ENCODE assay signal across 1 cellular context in the genomic region with DNA sequence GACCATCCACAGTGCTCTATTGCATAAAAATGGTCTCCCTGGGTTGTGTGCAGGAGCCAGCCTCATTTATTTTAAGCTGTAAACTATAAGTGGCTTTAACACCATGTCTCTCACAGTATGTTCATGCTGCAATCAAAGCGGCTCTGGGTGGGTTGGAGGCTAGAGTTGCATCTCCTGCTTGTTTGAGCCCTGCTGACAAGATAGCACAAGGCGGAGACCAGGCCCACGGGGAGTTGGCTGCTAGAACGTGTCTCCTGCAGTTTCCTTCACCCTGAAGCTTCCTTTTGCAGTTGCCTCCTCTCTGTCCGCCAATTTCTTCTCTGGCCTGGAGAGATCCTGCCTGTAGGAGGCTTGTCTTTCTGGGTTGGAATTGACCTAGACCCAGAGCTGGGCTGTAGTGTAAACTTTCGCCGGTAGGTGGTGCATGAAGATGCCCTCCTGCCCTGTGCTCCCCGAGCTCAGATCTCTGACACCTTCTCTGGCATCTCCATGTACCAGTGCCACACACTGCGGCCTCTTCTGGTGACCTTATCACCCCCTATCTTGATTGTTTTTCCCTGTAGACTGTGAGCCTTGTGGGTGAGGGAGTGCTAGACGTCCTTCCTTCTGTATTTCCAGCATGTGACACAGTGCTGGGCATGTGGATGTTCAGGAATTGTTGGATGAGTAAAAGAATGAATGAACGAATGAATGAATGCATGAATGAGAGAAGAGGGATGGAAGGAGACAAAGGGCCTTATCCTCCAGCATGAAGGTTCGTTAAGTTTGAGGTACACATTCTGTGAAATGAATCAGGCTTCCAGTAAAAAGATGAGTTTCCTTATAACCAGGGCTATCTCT.
TF ChIP-seq lines count a peak whose summit lies in the region.

No MANE protein-coding gene starts in this region.

TF ChIP-seq in HepG2, 621 proteins besides CTCF, POLR2A, EP300 and RAD21 (continued from another document and continues in another):
- TF ChIP-seq, protein P1, sequence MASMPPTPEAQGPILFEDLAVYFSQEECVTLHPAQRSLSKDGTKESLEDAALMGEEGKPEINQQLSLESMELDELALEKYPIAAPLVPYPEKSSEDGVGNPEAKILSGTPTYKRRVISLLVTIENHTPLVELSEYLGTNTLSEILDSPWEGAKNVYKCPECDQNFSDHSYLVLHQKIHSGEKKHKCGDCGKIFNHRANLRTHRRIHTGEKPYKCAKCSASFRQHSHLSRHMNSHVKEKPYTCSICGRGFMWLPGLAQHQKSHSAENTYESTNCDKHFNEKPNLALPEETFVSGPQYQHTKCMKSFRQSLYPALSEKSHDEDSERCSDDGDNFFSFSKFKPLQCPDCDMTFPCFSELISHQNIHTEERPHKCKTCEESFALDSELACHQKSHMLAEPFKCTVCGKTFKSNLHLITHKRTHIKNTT (CRISPR knock-in tag; IDR thresholded peaks at IDR 0.05) = no peak
- no peak for TF ChIP-seq FOXC1 (CRISPR knock-in tag; IDR thresholded peaks at IDR 0.05; ENCODE audit: borderline replicate concordance)
- no peak for TF ChIP-seq ISL2 (CRISPR knock-in tag; IDR thresholded peaks at IDR 0.05)
- TF ChIP-seq, protein P2, sequence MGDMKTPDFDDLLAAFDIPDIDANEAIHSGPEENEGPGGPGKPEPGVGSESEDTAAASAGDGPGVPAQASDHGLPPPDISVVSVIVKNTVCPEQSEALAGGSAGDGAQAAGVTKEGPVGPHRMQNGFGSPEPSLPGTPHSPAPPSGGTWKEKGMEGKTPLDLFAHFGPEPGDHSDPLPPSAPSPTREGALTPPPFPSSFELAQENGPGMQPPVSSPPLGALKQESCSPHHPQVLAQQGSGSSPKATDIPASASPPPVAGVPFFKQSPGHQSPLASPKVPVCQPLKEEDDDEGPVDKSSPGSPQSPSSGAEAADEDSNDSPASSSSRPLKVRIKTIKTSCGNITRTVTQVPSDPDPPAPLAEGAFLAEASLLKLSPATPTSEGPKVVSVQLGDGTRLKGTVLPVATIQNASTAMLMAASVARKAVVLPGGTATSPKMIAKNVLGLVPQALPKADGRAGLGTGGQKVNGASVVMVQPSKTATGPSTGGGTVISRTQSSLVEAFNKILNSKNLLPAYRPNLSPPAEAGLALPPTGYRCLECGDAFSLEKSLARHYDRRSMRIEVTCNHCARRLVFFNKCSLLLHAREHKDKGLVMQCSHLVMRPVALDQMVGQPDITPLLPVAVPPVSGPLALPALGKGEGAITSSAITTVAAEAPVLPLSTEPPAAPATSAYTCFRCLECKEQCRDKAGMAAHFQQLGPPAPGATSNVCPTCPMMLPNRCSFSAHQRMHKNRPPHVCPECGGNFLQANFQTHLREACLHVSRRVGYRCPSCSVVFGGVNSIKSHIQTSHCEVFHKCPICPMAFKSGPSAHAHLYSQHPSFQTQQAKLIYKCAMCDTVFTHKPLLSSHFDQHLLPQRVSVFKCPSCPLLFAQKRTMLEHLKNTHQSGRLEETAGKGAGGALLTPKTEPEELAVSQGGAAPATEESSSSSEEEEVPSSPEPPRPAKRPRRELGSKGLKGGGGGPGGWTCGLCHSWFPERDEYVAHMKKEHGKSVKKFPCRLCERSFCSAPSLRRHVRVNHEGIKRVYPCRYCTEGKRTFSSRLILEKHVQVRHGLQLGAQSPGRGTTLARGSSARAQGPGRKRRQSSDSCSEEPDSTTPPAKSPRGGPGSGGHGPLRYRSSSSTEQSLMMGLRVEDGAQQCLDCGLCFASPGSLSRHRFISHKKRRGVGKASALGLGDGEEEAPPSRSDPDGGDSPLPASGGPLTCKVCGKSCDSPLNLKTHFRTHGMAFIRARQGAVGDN (CRISPR knock-in tag; IDR thresholded peaks at IDR 0.05) = peak; percentile 24; the same call in 1 of the 2 replicates
- TF ChIP-seq ZNF704 (CRISPR knock-in tag; IDR thresholded peaks at IDR 0.05; ENCODE audit: borderline replicate concordance) = no peak
- TF ChIP-seq MED8 (CRISPR knock-in tag; IDR thresholded peaks at IDR 0.05; ENCODE audit: insufficient replicate concordance) = no peak
- TF ChIP-seq GMEB1 (CRISPR knock-in tag; IDR thresholded peaks at IDR 0.05; ENCODE audit: borderline replicate concordance) = no peak
- TF ChIP-seq RBAK (CRISPR knock-in tag; IDR thresholded peaks at IDR 0.05) = no peak
- TF ChIP-seq ZNF556 (CRISPR knock-in tag; IDR thresholded peaks at IDR 0.05; ENCODE audit: borderline replicate concordance) = no peak
- no peak for TF ChIP-seq GABPA (IDR thresholded peaks at IDR 0.05; ENCODE audit: low read depth, low read length)
- TF ChIP-seq GABPA (CRISPR knock-in tag; IDR thresholded peaks at IDR 0.05; ENCODE audit: low read depth) = no peak
- TF ChIP-seq, protein P3, sequence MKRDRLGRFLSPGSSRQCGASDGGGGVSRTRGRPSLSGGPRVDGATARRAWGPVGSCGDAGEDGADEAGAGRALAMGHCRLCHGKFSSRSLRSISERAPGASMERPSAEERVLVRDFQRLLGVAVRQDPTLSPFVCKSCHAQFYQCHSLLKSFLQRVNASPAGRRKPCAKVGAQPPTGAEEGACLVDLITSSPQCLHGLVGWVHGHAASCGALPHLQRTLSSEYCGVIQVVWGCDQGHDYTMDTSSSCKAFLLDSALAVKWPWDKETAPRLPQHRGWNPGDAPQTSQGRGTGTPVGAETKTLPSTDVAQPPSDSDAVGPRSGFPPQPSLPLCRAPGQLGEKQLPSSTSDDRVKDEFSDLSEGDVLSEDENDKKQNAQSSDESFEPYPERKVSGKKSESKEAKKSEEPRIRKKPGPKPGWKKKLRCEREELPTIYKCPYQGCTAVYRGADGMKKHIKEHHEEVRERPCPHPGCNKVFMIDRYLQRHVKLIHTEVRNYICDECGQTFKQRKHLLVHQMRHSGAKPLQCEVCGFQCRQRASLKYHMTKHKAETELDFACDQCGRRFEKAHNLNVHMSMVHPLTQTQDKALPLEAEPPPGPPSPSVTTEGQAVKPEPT (CRISPR knock-in tag; IDR thresholded peaks at IDR 0.05; ENCODE audit: low read depth) = no peak
- TF ChIP-seq TIGD3 (CRISPR knock-in tag; IDR thresholded peaks at IDR 0.05; ENCODE audit: borderline replicate concordance) = no peak
- TF ChIP-seq ZNF75D (CRISPR knock-in tag; IDR thresholded peaks at IDR 0.05; ENCODE audit: borderline replicate concordance) = no peak
- TF ChIP-seq KLF11 (CRISPR knock-in tag; IDR thresholded peaks at IDR 0.05) = no peak
- TF ChIP-seq HDAC6 (IDR thresholded peaks at IDR 0.05; ENCODE audit: low read depth, low read length) = no peak
- TF ChIP-seq SP1 (IDR thresholded peaks at IDR 0.05) = no peak
- TF ChIP-seq SP1 (CRISPR knock-in tag; IDR thresholded peaks at IDR 0.05) = no peak
- TF ChIP-seq NAIF1 (CRISPR knock-in tag; IDR thresholded peaks at IDR 0.05; ENCODE audit: borderline replicate concordance) = no peak
- TF ChIP-seq ZNF670 (CRISPR knock-in tag; IDR thresholded peaks at IDR 0.05; ENCODE audit: borderline replicate concordance) = no peak
- TF ChIP-seq ZNF552 (CRISPR knock-in tag; IDR thresholded peaks at IDR 0.05; ENCODE audit: borderline replicate concordance) = no peak
- TF ChIP-seq ZNF713 (CRISPR knock-in tag; IDR thresholded peaks at IDR 0.05) = no peak
- TF ChIP-seq, protein P4, sequence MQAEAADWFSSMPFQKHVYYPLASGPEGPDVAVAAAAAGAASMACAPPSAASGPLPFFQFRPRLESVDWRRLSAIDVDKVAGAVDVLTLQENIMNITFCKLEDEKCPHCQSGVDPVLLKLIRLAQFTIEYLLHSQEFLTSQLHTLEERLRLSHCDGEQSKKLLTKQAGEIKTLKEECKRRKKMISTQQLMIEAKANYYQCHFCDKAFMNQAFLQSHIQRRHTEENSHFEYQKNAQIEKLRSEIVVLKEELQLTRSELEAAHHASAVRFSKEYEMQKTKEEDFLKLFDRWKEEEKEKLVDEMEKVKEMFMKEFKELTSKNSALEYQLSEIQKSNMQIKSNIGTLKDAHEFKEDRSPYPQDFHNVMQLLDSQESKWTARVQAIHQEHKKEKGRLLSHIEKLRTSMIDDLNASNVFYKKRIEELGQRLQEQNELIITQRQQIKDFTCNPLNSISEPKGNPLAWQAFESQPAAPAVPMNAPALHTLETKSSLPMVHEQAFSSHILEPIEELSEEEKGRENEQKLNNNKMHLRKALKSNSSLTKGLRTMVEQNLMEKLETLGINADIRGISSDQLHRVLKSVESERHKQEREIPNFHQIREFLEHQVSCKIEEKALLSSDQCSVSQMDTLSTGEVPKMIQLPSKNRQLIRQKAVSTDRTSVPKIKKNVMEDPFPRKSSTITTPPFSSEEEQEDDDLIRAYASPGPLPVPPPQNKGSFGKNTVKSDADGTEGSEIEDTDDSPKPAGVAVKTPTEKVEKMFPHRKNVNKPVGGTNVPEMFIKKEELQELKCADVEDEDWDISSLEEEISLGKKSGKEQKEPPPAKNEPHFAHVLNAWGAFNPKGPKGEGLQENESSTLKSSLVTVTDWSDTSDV (CRISPR knock-in tag; IDR thresholded peaks at IDR 0.05) = no peak
- TF ChIP-seq GATAD2A (CRISPR knock-in tag; IDR thresholded peaks at IDR 0.05) = no peak
- TF ChIP-seq TRAFD1 (CRISPR knock-in tag; IDR thresholded peaks at IDR 0.05; ENCODE audit: borderline replicate concordance) = no peak
- no peak for TF ChIP-seq NFE2L2 (IDR thresholded peaks at IDR 0.05; ENCODE audit: low read length)
- no peak for TF ChIP-seq SCMH1 (CRISPR knock-in tag; IDR thresholded peaks at IDR 0.05; ENCODE audit: borderline replicate concordance)
- no peak for TF ChIP-seq ZNF883 (CRISPR knock-in tag; IDR thresholded peaks at IDR 0.05; ENCODE audit: not compliant biosample characterization)
- TF ChIP-seq SMYD3 (CRISPR knock-in tag; IDR thresholded peaks at IDR 0.05) = no peak
- TF ChIP-seq ZNF569 (CRISPR knock-in tag; IDR thresholded peaks at IDR 0.05; ENCODE audit: borderline replicate concordance) = no peak
- TF ChIP-seq DNMT3B (CRISPR knock-in tag; conservative IDR thresholded peaks at IDR 0.05) = no peak
- 0 out of 2 replicates have a peak, but pooled peaks have one; percentile 30 for TF ChIP-seq REPIN1 (CRISPR knock-in tag; IDR thresholded peaks at IDR 0.05; ENCODE audit: borderline replicate concordance, low read depth)
- no peak for TF ChIP-seq ZNF124 (CRISPR knock-in tag; IDR thresholded peaks at IDR 0.05)
- no peak for TF ChIP-seq TMF1 (CRISPR knock-in tag; IDR thresholded peaks at IDR 0.05; ENCODE audit: low read depth)
- TF ChIP-seq KDM5B (CRISPR knock-in tag; IDR thresholded peaks at IDR 0.05; ENCODE audit: borderline replicate concordance) = no peak
- no peak for TF ChIP-seq ZFAT (CRISPR knock-in tag; conservative IDR thresholded peaks at IDR 0.05)
- no peak for TF ChIP-seq ZBTB7B (CRISPR knock-in tag; IDR thresholded peaks at IDR 0.05)
- TF ChIP-seq, protein P5, sequence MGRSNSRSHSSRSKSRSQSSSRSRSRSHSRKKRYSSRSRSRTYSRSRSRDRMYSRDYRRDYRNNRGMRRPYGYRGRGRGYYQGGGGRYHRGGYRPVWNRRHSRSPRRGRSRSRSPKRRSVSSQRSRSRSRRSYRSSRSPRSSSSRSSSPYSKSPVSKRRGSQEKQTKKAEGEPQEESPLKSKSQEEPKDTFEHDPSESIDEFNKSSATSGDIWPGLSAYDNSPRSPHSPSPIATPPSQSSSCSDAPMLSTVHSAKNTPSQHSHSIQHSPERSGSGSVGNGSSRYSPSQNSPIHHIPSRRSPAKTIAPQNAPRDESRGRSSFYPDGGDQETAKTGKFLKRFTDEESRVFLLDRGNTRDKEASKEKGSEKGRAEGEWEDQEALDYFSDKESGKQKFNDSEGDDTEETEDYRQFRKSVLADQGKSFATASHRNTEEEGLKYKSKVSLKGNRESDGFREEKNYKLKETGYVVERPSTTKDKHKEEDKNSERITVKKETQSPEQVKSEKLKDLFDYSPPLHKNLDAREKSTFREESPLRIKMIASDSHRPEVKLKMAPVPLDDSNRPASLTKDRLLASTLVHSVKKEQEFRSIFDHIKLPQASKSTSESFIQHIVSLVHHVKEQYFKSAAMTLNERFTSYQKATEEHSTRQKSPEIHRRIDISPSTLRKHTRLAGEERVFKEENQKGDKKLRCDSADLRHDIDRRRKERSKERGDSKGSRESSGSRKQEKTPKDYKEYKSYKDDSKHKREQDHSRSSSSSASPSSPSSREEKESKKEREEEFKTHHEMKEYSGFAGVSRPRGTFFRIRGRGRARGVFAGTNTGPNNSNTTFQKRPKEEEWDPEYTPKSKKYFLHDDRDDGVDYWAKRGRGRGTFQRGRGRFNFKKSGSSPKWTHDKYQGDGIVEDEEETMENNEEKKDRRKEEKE (IDR thresholded peaks at IDR 0.05) = no peak
- no peak for TF ChIP-seq RELA (CRISPR knock-in tag; IDR thresholded peaks at IDR 0.05)
